ENCODE assay signal across 16 cellular contexts in the genomic region with DNA sequence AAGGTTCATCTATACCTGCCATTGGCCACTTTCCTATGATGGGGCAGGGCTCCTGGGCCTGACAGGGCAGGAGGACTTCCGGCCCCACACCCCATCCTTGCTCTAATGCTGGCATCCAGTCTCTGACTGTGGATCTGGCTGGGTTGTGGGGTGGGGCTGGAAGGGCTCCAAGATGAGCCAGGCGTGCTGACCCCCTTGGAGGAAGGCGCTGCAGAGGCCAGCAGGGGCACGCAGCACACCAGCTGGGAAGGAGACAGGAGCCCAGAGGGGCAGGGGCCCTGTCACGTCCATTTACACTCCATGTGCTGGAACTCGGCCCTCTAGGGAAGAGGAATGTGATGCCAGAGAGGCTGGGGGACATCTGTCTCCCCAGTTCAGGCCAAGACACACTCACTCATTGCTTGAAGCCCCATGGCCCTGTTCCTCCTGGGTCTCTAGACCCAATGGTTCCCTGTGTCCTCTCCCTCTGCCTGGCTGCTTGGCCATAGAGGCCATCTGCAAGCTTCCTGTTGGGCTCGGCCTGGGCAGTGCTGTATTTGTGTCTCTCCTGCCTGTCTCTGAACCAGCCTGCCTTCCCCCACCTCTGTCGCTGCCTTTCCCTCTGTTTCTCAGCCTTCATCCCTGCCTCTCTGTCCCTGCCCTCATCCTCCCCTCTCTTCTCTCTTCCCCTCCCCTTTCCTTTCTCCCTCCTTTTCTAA.
DNase-seq lines count a peak whose midpoint lies in the region; TF ChIP-seq lines count a peak whose summit lies in the region.
"Had no signal": no experiment of that assay in that cellular context is flagged by ENCODE, and none has a peak within 500 bp of the region (broad histone marks: within the 10 kb centered on the region; RNA-seq: fewer than 3 reads in every experiment).

No MANE protein-coding gene starts in this region.

- TF ChIP-seq CTCF in endodermal cell (conservative IDR thresholded peaks at IDR 0.05) (no peak), neural crest cell (conservative IDR thresholded peaks at IDR 0.05) (no peak), coronary artery (IDR thresholded peaks at IDR 0.05) (no peak)

- H3K4me2 ChIP-seq in trophoblast cell (ENCODE audit: low read length) = no peak overlapping the region

- H4K8ac ChIP-seq in trophoblast cell (ENCODE audit: low read depth, low read length) = no peak overlapping the region

- H3K4me3 Mint-ChIP-seq in endodermal cell = no peak overlapping the region
- no peak overlapping the region for H3K4me3 Mint-ChIP-seq in neural crest cell
- H3K4me3 Mint-ChIP-seq: B cell; CD4-positive, alpha-beta memory T cell had no signal

- peak overlapping the region; percentile 62 for H3K27ac ChIP-seq in endodermal cell (ENCODE audit: low read depth, low read length)
- no peak overlapping the region for H3K27ac ChIP-seq in trophoblast cell (ENCODE audit: low read depth, low read length)
- H3K27ac ChIP-seq in coronary artery = no peak overlapping the region
- H3K27ac ChIP-seq: SJCRH30 had no signal

- H2AK5ac ChIP-seq in trophoblast cell (ENCODE audit: low read length) = no peak overlapping the region

- H3K4me3 ChIP-seq in endodermal cell (ENCODE audit: low read length) = no peak overlapping the region
- H3K4me3 ChIP-seq in trophoblast cell (ENCODE audit: low read depth, low read length) = no peak overlapping the region
- no peak overlapping the region for H3K4me3 ChIP-seq in coronary artery
- H3K4me3 ChIP-seq: SJCRH30 had no signal

- H3K27me3 Mint-ChIP-seq in endodermal cell (ENCODE audit: insufficient read depth) (peaks cover 87% of the 10 kb centered on the region), neural crest cell (ENCODE audit: low read depth) (peaks cover 3% of the 10 kb centered on the region)

- H2AFZ ChIP-seq in trophoblast cell (ENCODE audit: insufficient read depth, low read length, poor library complexity) = no peak overlapping the region

- H3K14ac ChIP-seq in trophoblast cell (ENCODE audit: low read length) = no peak overlapping the region

- peak; percentile 20 for DNase-seq in NCI-H69 (lab: John Stamatoyannopoulos, UW)
- no peak for DNase-seq in endodermal cell
- DNase-seq in neural crest cell (ENCODE audit: low read depth, low spot score) = no peak
- no peak for DNase-seq in inferior parietal cortex (ENCODE audit: extremely low spot score)
- DNase-seq in trophoblast cell = no peak
- no peak for DNase-seq in CD1c-positive myeloid dendritic cell (ENCODE audit: extremely low spot score)
- no peak for DNase-seq in coronary artery (ENCODE audit: low spot score)
- DNase-seq: CD4-positive, alpha-beta memory T cell; GDM1; GOT3; Kasumi-1; NCI-H187 treated with DMSO at 0.1 percent for 48 hours; NCI-H2171 treated with DMSO at 0.1 percent for 48 hours; RPMI8226; SJCRH30 had no signal

- no peak overlapping the region for H2BK5ac ChIP-seq in trophoblast cell (ENCODE audit: low read depth, low read length, poor library complexity)

- no peaks in the 10 kb centered on the region for H3K36me3 ChIP-seq in endodermal cell (ENCODE audit: control insufficient read depth, insufficient read depth, low read length)
- H3K36me3 ChIP-seq in trophoblast cell (ENCODE audit: control insufficient read depth in 1 of 2, insufficient read depth in 2 of 2, low read length in 2 of 2) = no peaks in the 10 kb centered on the region
- H3K36me3 ChIP-seq: SJCRH30 had no signal

- peaks cover 43% of the 10 kb centered on the region for H3K4me1 Mint-ChIP-seq in endodermal cell
- peaks cover 33% of the 10 kb centered on the region for H3K4me1 Mint-ChIP-seq in neural crest cell
- H3K4me1 Mint-ChIP-seq: B cell; CD4-positive, alpha-beta memory T cell had no signal

- H3K79me1 ChIP-seq in trophoblast cell (ENCODE audit: low read length) = no peaks in the 10 kb centered on the region

- H4K12ac ChIP-seq in trophoblast cell (ENCODE audit: low read depth, low read length) = no peak overlapping the region

- no peaks in the 10 kb centered on the region for H3K9me3 Mint-ChIP-seq in endodermal cell
- no peaks in the 10 kb centered on the region for H3K9me3 Mint-ChIP-seq in neural crest cell
- H3K9me3 Mint-ChIP-seq: CD4-positive, alpha-beta memory T cell had no signal

- H3K4me1 ChIP-seq in endodermal cell (ENCODE audit: control insufficient read depth, insufficient read depth, low read length) = peaks cover 8% of the 10 kb centered on the region
- peaks cover 9% of the 10 kb centered on the region in 2 experiments for H3K4me1 ChIP-seq in trophoblast cell (ENCODE audit: control insufficient read depth in 1 of 2, insufficient read depth in 2 of 2, low read length in 2 of 2)
- H3K4me1 ChIP-seq: SJCRH30 had no signal

- H4K91ac ChIP-seq in trophoblast cell (ENCODE audit: low read depth, low read length) = no peak overlapping the region

- 74 to 78% methylated on average over 7 to 8 of the region's 8 CpGs for WGBS in endodermal cell (ENCODE audit: insufficient coverage in 1 of 2, insufficient read length in 1 of 2), 2 experiments
- WGBS in trophoblast cell (ENCODE audit: extremely low coverage, insufficient coverage, insufficient read length) = no CpG with 5 or more reads among the region's 8 CpGs

- peak overlapping the region; percentile 26 for H3K27ac Mint-ChIP-seq in endodermal cell
- H3K27ac Mint-ChIP-seq in neural crest cell (ENCODE audit: unreplicated experiment) = peak overlapping the region; percentile 60
- H3K27ac Mint-ChIP-seq: B cell; CD4-positive, alpha-beta memory T cell had no signal

- H3K27me3 ChIP-seq in endodermal cell (ENCODE audit: control insufficient read depth, insufficient read depth, low read length, poor library complexity, severe bottlenecking) = peaks cover 55% of the 10 kb centered on the region
- H3K27me3 ChIP-seq in trophoblast cell (ENCODE audit: insufficient read depth, low read length) = no peaks in the 10 kb centered on the region
- H3K27me3 ChIP-seq: SJCRH30 had no signal

- H3K9ac ChIP-seq in endodermal cell (ENCODE audit: extremely low read depth, low read length, poor library complexity, severe bottlenecking) (no peak overlapping the region), trophoblast cell (ENCODE audit: low read length) (no peak overlapping the region)

- H3K4ac ChIP-seq in trophoblast cell (ENCODE audit: low read depth, low read length) = no peak overlapping the region

- H2BK120ac ChIP-seq in trophoblast cell (ENCODE audit: insufficient read depth, low read length, poor library complexity) = no peak overlapping the region

- no peak overlapping the region for H3K23ac ChIP-seq in trophoblast cell (ENCODE audit: low read length)

- H3K36me3 Mint-ChIP-seq in endodermal cell (ENCODE audit: low read depth) (no peaks in the 10 kb centered on the region), neural crest cell (ENCODE audit: low read depth) (no peaks in the 10 kb centered on the region)
- H3K36me3 Mint-ChIP-seq: CD4-positive, alpha-beta memory T cell had no signal

- H3K9me3 ChIP-seq in endodermal cell (ENCODE audit: control insufficient read depth, low read length) = no peaks in the 10 kb centered on the region
- H3K9me3 ChIP-seq in trophoblast cell (ENCODE audit: insufficient read depth, low read depth, low read length) = peaks cover 3% of the 10 kb centered on the region
- H3K9me3 ChIP-seq: SJCRH30 had no signal

- no peak overlapping the region for H3K18ac ChIP-seq in trophoblast cell (ENCODE audit: low read length)

- H3K79me2 ChIP-seq in trophoblast cell (ENCODE audit: control insufficient read depth, insufficient read depth, low read length, poor library complexity) = no peaks in the 10 kb centered on the region

- H2BK12ac ChIP-seq in trophoblast cell (ENCODE audit: low read length) = no peak overlapping the region
